8 cellular contexts compared by ENCODE assay signal in the genomic region with DNA sequence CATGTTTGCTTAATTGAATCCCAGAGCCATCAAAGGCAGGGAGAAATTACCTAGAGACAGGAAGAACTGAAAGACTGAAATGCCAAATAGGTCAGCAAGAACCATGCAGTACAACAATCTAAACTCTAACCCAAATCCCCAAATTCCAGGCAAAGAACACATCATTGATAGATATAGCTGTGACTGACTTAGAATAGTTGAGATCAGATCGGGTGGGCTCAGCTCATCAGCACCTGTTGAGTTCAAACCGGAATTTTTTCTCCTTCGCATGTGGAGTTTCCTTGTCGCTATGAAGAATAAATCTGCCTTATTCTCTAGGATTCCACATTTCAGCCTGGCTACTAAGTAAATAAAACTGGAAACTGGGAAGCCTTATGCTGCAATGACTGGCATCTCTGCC. TPM values are rescaled to one million over a fixed set of nuclear protein-coding genes. Genes with fewer than 3 reads are reported as not detected.
DNase-seq lines count a peak whose midpoint lies in the region; ATAC-seq, FAIRE-seq and TF ChIP-seq lines count a peak whose summit lies in the region.

No MANE protein-coding gene starts in this region.

- H3K9me1 ChIP-seq in K562 (ENCODE audit: control insufficient read depth, insufficient read depth, low read length) = no peaks in the 10 kb centered on the region

- DNase-seq in activated T-cell treated with anti-CD3 and anti-CD28 coated beads, Interleukin-2, amount 50 U/mL, for 24 hours = no peak
- DNase-seq in activated T-cell treated with anti-CD3 and anti-CD28 coated beads for 4 hours = no peak
- DNase-seq in K562 (ENCODE audit: extremely low read depth in 1 of 4, low spot score in 3 of 4) = no peak
- DNase-seq in memory B cell (ENCODE audit: low spot score in 2 of 2) = no peak
- DNase-seq in tibial artery = no peak
- DNase-seq in stimulated activated CD4-positive, alpha-beta T cell treated with anti-CD3 and anti-CD28 coated beads, Interleukin-4, amount 100 ng/mL, for 24 hours = no peak
- no peak for DNase-seq in GM13977 (ENCODE audit: low spot score)

- H3K4me1 ChIP-seq in K562 (replicated peaks in 1 of 2; ENCODE audit: control insufficient read depth in 2 of 2, insufficient read depth in 2 of 2, low read length in 2 of 2) (peaks cover 8 to 28% of the 10 kb centered on the region in 2 experiments; a peak in 4 of 5 replicates), tibial artery (peaks cover 0 to 65% (median 21%) of the 10 kb centered on the region in 4 donors)

- TF ChIP-seq RAD21 in K562 (CRISPR knock-in tag; conservative IDR thresholded peaks at IDR 0.05 in 1 of 2, IDR thresholded peaks at IDR 0.05 in 1 of 2) = no peak

- no peaks in the 10 kb centered on the region for H3K9me3 ChIP-seq in K562 (replicated peaks; ENCODE audit: control insufficient read depth, insufficient read depth, low read depth, low read length)
- no peaks in the 10 kb centered on the region for H3K9me3 ChIP-seq in tibial artery

- no peak for TF ChIP-seq CTCF in K562 (IDR thresholded peaks at IDR 0.05 in 2 of 3, conservative IDR thresholded peaks at IDR 0.05 in 1 of 3; ENCODE audit: insufficient read depth in 2 of 3, low read depth in 1 of 3, low read length in 3 of 3)
- TF ChIP-seq CTCF in tibial artery (IDR thresholded peaks at IDR 0.05) = no peak
- TF ChIP-seq CTCF in GM13977 (IDR thresholded peaks at IDR 0.05; ENCODE audit: extremely low read depth, insufficient read depth, missing control alignments) = no peak

- peak overlapping the region; percentile 85 to 98 for H3K9ac ChIP-seq in K562 (ENCODE audit: insufficient read depth in 1 of 2, low read depth in 2 of 2, low read length in 2 of 2)

- H3K36me3 ChIP-seq in K562 (ENCODE audit: control insufficient read depth, insufficient read depth, low read length) (peaks cover 52% of the 10 kb centered on the region), tibial artery (no peaks in the 10 kb centered on the region)

- in situ Hi-C loops in K562 (cut with MboI) (no loop called here), GM13977 (cut with MboI; ENCODE audit: low pct_unique_long_range_greater_than_20kb, low sequenced_read_pairs, unreplicated experiment) (no loop called here)

- peak; percentile 69 for FAIRE-seq in K562 (lab: Jason Lieb, UNC)

- CTCF ChIA-PET in K562 (lab: Yijun Ruan, JAX; ENCODE audit: low intra/inter-chr PET ratio) = no interaction called here

- peaks cover 94% of the 10 kb centered on the region for H3K79me2 ChIP-seq in K562 (ENCODE audit: control insufficient read depth, insufficient read depth, low read length)

- H3K27me3 ChIP-seq in K562 (ENCODE audit: control insufficient read depth in 2 of 2, insufficient read depth in 2 of 2, low read length in 2 of 2) = no peaks in the 10 kb centered on the region
- no peaks in the 10 kb centered on the region for H3K27me3 ChIP-seq in tibial artery

- TF ChIP-seq EP300 in K562 (IDR thresholded peaks at IDR 0.05; ENCODE audit: low read length) = no peak

- BruUV-seq in K562 (replicated peaks; lab: Mats Ljungman, UMichigan) = no TSS peak

- H3K4me2 ChIP-seq in K562 (ENCODE audit: insufficient read depth, low read length) = peak overlapping the region; percentile 88

- H3K4me3 Mint-ChIP-seq in activated T-cell treated with anti-CD3 and anti-CD28 coated beads, Interleukin-2, amount 50 U/mL, for 24 hours = peak overlapping the region; percentile 99
- H3K4me3 Mint-ChIP-seq in memory B cell = peak overlapping the region; percentile 99

- WGBS in K562 (ENCODE audit: insufficient coverage, low coverage, missing lambda C conversion rate) = 12% methylated on average over 4 of the region's 4 CpGs

- no peak for TF ChIP-seq POLR2A in K562 (conservative IDR thresholded peaks at IDR 0.05)

- POLR2A ChIA-PET in K562 (lab: Yijun Ruan, JAX) = interaction anchor here (0.7 to 1.3 kb wide), 6 partner anchors 8 to 211 kb away, joined by 3 to 5 read pairs (median 3); no protein-coding TSS in a partner anchor

- intact Hi-C loops in K562 (cut with micrococcal nuclease) (loop anchor here (2.0 kb wide), 2 partner anchors 15 to 383 kb away; no protein-coding TSS in a partner anchor), tibial artery (cut with DNase I; ENCODE audit: low total_unique reads) (no loop called here)

- H2AFZ ChIP-seq in K562 (ENCODE audit: low read depth, low read length) = peak overlapping the region; percentile 93

- no peaks in the 10 kb centered on the region for H3K9me3 Mint-ChIP-seq in activated T-cell treated with anti-CD3 and anti-CD28 coated beads, Interleukin-2, amount 50 U/mL, for 24 hours
- H3K9me3 Mint-ChIP-seq in memory B cell = no peaks in the 10 kb centered on the region

- H3K27ac Mint-ChIP-seq in activated T-cell treated with anti-CD3 and anti-CD28 coated beads, Interleukin-2, amount 50 U/mL, for 24 hours = peak overlapping the region; percentile 97
- peak overlapping the region; percentile 93 for H3K27ac Mint-ChIP-seq in memory B cell

- H4K20me1 ChIP-seq in K562 (replicated peaks; ENCODE audit: control insufficient read depth, insufficient read depth, low read length) = peaks cover 16% of the 10 kb centered on the region

- no peaks in the 10 kb centered on the region for H3K27me3 Mint-ChIP-seq in activated T-cell treated with anti-CD3 and anti-CD28 coated beads, Interleukin-2, amount 50 U/mL, for 24 hours
- H3K27me3 Mint-ChIP-seq in memory B cell = no peaks in the 10 kb centered on the region

- H3K4me1 Mint-ChIP-seq in activated T-cell treated with anti-CD3 and anti-CD28 coated beads, Interleukin-2, amount 50 U/mL, for 24 hours (ENCODE audit: low read depth) = peaks cover 52% of the 10 kb centered on the region
- H3K4me1 Mint-ChIP-seq in memory B cell = peaks cover 39% of the 10 kb centered on the region

- ATAC-seq in K562 = no peak
- ATAC-seq in memory B cell (ENCODE audit: low read depth) = no peak
- no peak for ATAC-seq in HG03342 (IDR thresholded peaks at IDR 0.05; ENCODE audit: unreplicated experiment)

- H3K27ac ChIP-seq in K562 (ENCODE audit: extremely low read depth, low read depth, low read length) (peak overlapping the region; percentile 96), tibial artery (peak overlapping the region; percentile 89 to 95)

- peak overlapping the region; percentile 90 for H3K4me3 ChIP-seq in K562
- H3K4me3 ChIP-seq in tibial artery = peak overlapping the region; percentile 93 to 95

- H3K36me3 Mint-ChIP-seq in activated T-cell treated with anti-CD3 and anti-CD28 coated beads, Interleukin-2, amount 50 U/mL, for 24 hours (ENCODE audit: low read depth) = peaks cover 56% of the 10 kb centered on the region
- peaks cover 2% of the 10 kb centered on the region for H3K36me3 Mint-ChIP-seq in memory B cell

TF ChIP-seq in K562, 482 proteins besides CTCF, POLR2A, EP300 and RAD21 (continues in another document):
- TF ChIP-seq THRB (CRISPR knock-in tag; conservative IDR thresholded peaks at IDR 0.05) = no peak
- no peak for TF ChIP-seq NFATC3 (IDR thresholded peaks at IDR 0.05)

RNA-seq across cellular contexts. Expression of gene ANKMY2, which starts 1.4 kb away (rescaled TPM):
- 32.4 and 48.1 TPM in 2 replicates for total RNA-seq in K562 (2011; cell fraction: chromatin; rRNA removed; ENCODE audit: low replicate concordance)
- 19.8 and 24.7 TPM in 2 replicates for total RNA-seq in K562 (2011; cell fraction: nucleolus; rRNA removed)
- 20.9 and 23.6 TPM in 2 replicates for total RNA-seq in K562 (2011; cell fraction: nucleoplasm; rRNA removed)
- total RNA-seq in K562 (2014; rRNA removed) (41.1 and 41.4 TPM in 2 replicates), K562 (2014; rRNA removed; fragmentation: Illumina TruSeq; extraction: Trizol) (57.0 and 64.3 TPM in 2 replicates), K562 (2015; rRNA removed; fragmentation: Illumina TruSeq; extraction: Trizol) (48.7 and 52.6 TPM in 2 replicates), K562 (2021) (43.7 and 44.0 TPM in 2 replicates)
- polyA plus RNA-seq in K562 (2011; rRNA removed) (58.5 and 71.5 TPM in 2 replicates), K562 (2014; fragmentation: Illumina TruSeq; extraction: Trizol) (45.7 and 48.8 TPM in 2 replicates), K562 (2014; fragmentation: Nextera tagmentation; extraction: Ambion mirVana) (10 to 100 TPM; 38.9 to 70.3 TPM), K562 (2014; rRNA removed) (45.7 and 48.4 TPM in 2 replicates)
- polyA plus RNA-seq in K562 (2011; cell fraction: cytosol; rRNA removed) = 17.1 and 33.8 TPM in 2 replicates
- polyA plus RNA-seq in K562 (2011; cell fraction: nucleus; rRNA removed) = 37.1 and 45.7 TPM in 2 replicates
- polyA plus RNA-seq in K562 (2012) = 42.1 and 43.9 TPM in 2 replicates
- polyA minus RNA-seq in K562 (2011; rRNA and poly(A)+ RNA removed) = 78.8 and 85.3 TPM in 2 replicates
- polyA minus RNA-seq in K562 (2011; cell fraction: cytosol; rRNA and poly(A)+ RNA removed) = 22.1 and 26.2 TPM in 2 replicates
- 21.3 and 34.0 TPM in 2 replicates for polyA minus RNA-seq in K562 (2011; cell fraction: nucleus; rRNA and poly(A)+ RNA removed)

RNA-seq across cellular contexts. Expression of gene BZW2, which starts 1.8 kb away (rescaled TPM):
- 46.8 and 66.2 TPM in 2 replicates for total RNA-seq in K562 (2011; cell fraction: chromatin; rRNA removed; ENCODE audit: low replicate concordance)
- 32.0 and 35.4 TPM in 2 replicates for total RNA-seq in K562 (2011; cell fraction: nucleolus; rRNA removed)
- total RNA-seq in K562 (2011; cell fraction: nucleoplasm; rRNA removed) = 50.6 and 71.3 TPM in 2 replicates
- 133 and 168 TPM in 2 replicates for total RNA-seq in K562 (2014; rRNA removed)
- total RNA-seq in K562 (2014; rRNA removed; fragmentation: Illumina TruSeq; extraction: Trizol) = 188 and 204 TPM in 2 replicates
- total RNA-seq in K562 (2015; rRNA removed; fragmentation: Illumina TruSeq; extraction: Trizol) = 163 and 167 TPM in 2 replicates
- total RNA-seq in K562 (2021) = 146 and 159 TPM in 2 replicates
- polyA plus RNA-seq in K562 (2011; rRNA removed) = 140 and 155 TPM in 2 replicates
- 65.1 and 82.4 TPM in 2 replicates for polyA plus RNA-seq in K562 (2011; cell fraction: cytosol; rRNA removed)
- polyA plus RNA-seq in K562 (2011; cell fraction: nucleus; rRNA removed) = 52.4 and 74.8 TPM in 2 replicates
- polyA plus RNA-seq in K562 (2012) = 130 and 147 TPM in 2 replicates
- polyA plus RNA-seq in K562 (2014; fragmentation: Illumina TruSeq; extraction: Trizol) = 222 and 244 TPM in 2 replicates
- polyA plus RNA-seq in K562 (2014; fragmentation: Nextera tagmentation; extraction: Ambion mirVana) = 100 to 1,000 TPM; 251 to 316 TPM
- 137 and 173 TPM in 2 replicates for polyA plus RNA-seq in K562 (2014; rRNA removed)
- 77.1 and 82.6 TPM in 2 replicates for polyA minus RNA-seq in K562 (2011; rRNA and poly(A)+ RNA removed)
- polyA minus RNA-seq in K562 (2011; cell fraction: cytosol; rRNA and poly(A)+ RNA removed) = 80.0 and 90.3 TPM in 2 replicates
- polyA minus RNA-seq in K562 (2011; cell fraction: nucleus; rRNA and poly(A)+ RNA removed) = 16.7 and 29.4 TPM in 2 replicates
